Comparison of ENCODE assay signal across 8 cellular contexts in the genomic region with DNA sequence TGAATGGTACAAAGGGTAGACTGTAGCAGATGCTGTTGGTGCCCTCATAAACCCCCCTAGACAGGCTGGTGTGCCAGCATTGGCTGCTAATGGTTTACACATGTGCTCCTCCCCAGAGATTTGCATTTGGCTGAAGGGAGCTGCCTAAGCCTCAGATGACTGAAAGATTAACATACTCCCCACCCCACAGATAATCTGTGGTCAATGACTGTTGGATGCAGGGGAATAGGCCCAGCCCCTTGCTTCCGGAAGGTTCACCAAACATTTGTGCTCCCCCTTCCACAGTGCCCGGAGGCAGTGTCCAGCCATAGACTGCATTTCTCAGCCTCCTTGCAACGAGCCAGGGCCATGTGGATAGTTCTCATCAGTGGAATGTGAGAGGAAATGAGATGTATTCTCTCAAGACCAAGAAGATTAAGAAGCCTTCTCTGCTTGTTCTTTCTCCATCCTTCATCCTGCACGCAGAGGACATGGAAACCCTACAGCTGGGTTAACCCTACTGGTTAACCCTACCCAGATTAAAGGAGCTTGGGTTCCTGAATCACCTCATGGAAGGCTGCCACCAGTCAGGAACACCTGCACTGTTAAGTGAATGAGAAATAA.
A peak's percentile ranks its signal among the peaks of the same experiment; 100 is the strongest.
DNase-seq lines count a peak whose midpoint lies in the region; ATAC-seq, FAIRE-seq and TF ChIP-seq lines count a peak whose summit lies in the region.

No MANE protein-coding gene starts in this region.

- DNase-seq in D341Med (ENCODE audit: low spot score) (peak; percentile 68), astrocyte (ENCODE audit: low read depth) (peak; percentile 32), caudate nucleus (lab: John Stamatoyannopoulos, UW) (no peak), GM13977 (ENCODE audit: low spot score) (no peak)

- H3K27ac ChIP-seq in KMS-11 (peak overlapping the region; percentile 83), astrocyte (ENCODE audit: low read depth, low read length) (no peak overlapping the region), caudate nucleus (ENCODE audit: low read depth, low read length) (no peak overlapping the region), gastroesophageal sphincter (no peak overlapping the region)

- H3K27me3 Mint-ChIP-seq in astrocyte (ENCODE audit: low read depth, unreplicated experiment): peaks cover 4% of the 10 kb centered on the region
- peaks cover 9% of the 10 kb centered on the region for H3K27me3 Mint-ChIP-seq in stimulated activated memory B cell treated with anti-CD40 and anti-IgM and Interleukin-4, amounts not matched to agents 10 μg/mL and 1 μg/mL and 100 μg/mL, for 72 hours

- H3K4me3 ChIP-seq in KMS-11 (IDR thresholded peaks at IDR 0.05; ENCODE audit: insufficient read depth, low read depth, low read length): no peak overlapping the region
- H3K4me3 ChIP-seq in astrocyte (ENCODE audit: insufficient read depth, low read depth, low read length): no peak overlapping the region
- no peak overlapping the region for H3K4me3 ChIP-seq in gastroesophageal sphincter

- H4K20me1 ChIP-seq in KMS-11 (ENCODE audit: insufficient read depth): no peaks in the 10 kb centered on the region
- no peaks in the 10 kb centered on the region for H4K20me1 ChIP-seq in astrocyte (ENCODE audit: insufficient read depth, low read length)

- H3K4me2 ChIP-seq in KMS-11 (peak overlapping the region; percentile 74), astrocyte (ENCODE audit: low read length) (no peak overlapping the region)

- no peaks in the 10 kb centered on the region for H3K36me3 Mint-ChIP-seq in astrocyte (ENCODE audit: low read depth, unreplicated experiment)
- H3K36me3 Mint-ChIP-seq in stimulated activated memory B cell treated with anti-CD40 and anti-IgM and Interleukin-4, amounts not matched to agents 10 μg/mL and 1 μg/mL and 100 μg/mL, for 72 hours: no peaks in the 10 kb centered on the region

- H3K27me3 ChIP-seq in KMS-11 (ENCODE audit: insufficient read depth, low read depth) (no peaks in the 10 kb centered on the region), astrocyte (ENCODE audit: insufficient read depth, low read length) (no peaks in the 10 kb centered on the region), gastroesophageal sphincter (peaks cover 31% of the 10 kb centered on the region)

- ATAC-seq in GM21515 (IDR thresholded peaks at IDR 0.05; ENCODE audit: unreplicated experiment) (peak; percentile 84), gastroesophageal sphincter (no peak)
- peak; percentile 58 for ATAC-seq in stimulated activated memory B cell treated with anti-CD40 and anti-IgM and Interleukin-4, amounts not matched to agents 10 μg/mL and 1 μg/mL and 100 μg/mL, for 72 hours

- H2AFZ ChIP-seq in KMS-11 (ENCODE audit: low read depth): peak overlapping the region; percentile 55; the same call in 1 of the 2 replicates
- no peak overlapping the region for H2AFZ ChIP-seq in astrocyte (ENCODE audit: low read depth, low read length)

- WGBS in gastroesophageal sphincter (ENCODE audit: low coverage in 1 of 2), 2 donors: 33 to 44% methylated on average over 1 of the region's 4 CpGs

- TF ChIP-seq POLR2A in gastroesophageal sphincter (IDR thresholded peaks at IDR 0.05): no peak

- no peaks in the 10 kb centered on the region for H3K9me3 ChIP-seq in astrocyte (ENCODE audit: insufficient read depth, low read depth, low read length)
- H3K9me3 ChIP-seq in gastroesophageal sphincter: no peaks in the 10 kb centered on the region

- in situ Hi-C loops in GM13977 (cut with MboI; ENCODE audit: low pct_unique_long_range_greater_than_20kb, low sequenced_read_pairs, unreplicated experiment): no loop called here

- H3K4me3 Mint-ChIP-seq in astrocyte (ENCODE audit: unreplicated experiment): no peak overlapping the region
- no peak overlapping the region for H3K4me3 Mint-ChIP-seq in stimulated activated memory B cell treated with anti-CD40 and anti-IgM and Interleukin-4, amounts not matched to agents 10 μg/mL and 1 μg/mL and 100 μg/mL, for 72 hours

- H3K79me2 ChIP-seq in KMS-11 (ENCODE audit: insufficient read depth, low read depth): no peaks in the 10 kb centered on the region
- H3K79me2 ChIP-seq in astrocyte (ENCODE audit: insufficient read depth, low read length): no peaks in the 10 kb centered on the region

- no peak for FAIRE-seq in astrocyte (lab: Jason Lieb, UNC)

- peaks cover 60% of the 10 kb centered on the region for H3K4me1 ChIP-seq in KMS-11 (ENCODE audit: low read depth, poor library complexity, severe bottlenecking)
- H3K4me1 ChIP-seq in astrocyte (ENCODE audit: insufficient read depth, low read length): no peaks in the 10 kb centered on the region
- no peaks in the 10 kb centered on the region for H3K4me1 ChIP-seq in gastroesophageal sphincter

- no peaks in the 10 kb centered on the region for H3K4me1 Mint-ChIP-seq in astrocyte (ENCODE audit: low read depth, unreplicated experiment)
- H3K4me1 Mint-ChIP-seq in stimulated activated memory B cell treated with anti-CD40 and anti-IgM and Interleukin-4, amounts not matched to agents 10 μg/mL and 1 μg/mL and 100 μg/mL, for 72 hours: peaks cover 11% of the 10 kb centered on the region

- H3K9ac ChIP-seq in KMS-11 (peak overlapping the region; percentile 53; the same call in 1 of the 2 replicates), astrocyte (ENCODE audit: low read length) (no peak overlapping the region)

- TF ChIP-seq CTCF in KMS-11 (conservative IDR thresholded peaks at IDR 0.05; ENCODE audit: low read depth, low read length) (no peak), astrocyte (IDR thresholded peaks at IDR 0.05; ENCODE audit: insufficient read depth, low read depth, low read length) (no peak), GM13977 (IDR thresholded peaks at IDR 0.05; ENCODE audit: extremely low read depth, insufficient read depth, missing control alignments) (no peak), gastroesophageal sphincter (IDR thresholded peaks at IDR 0.05) (no peak)

- no peak overlapping the region for H3K27ac Mint-ChIP-seq in astrocyte (ENCODE audit: unreplicated experiment)
- no peak overlapping the region for H3K27ac Mint-ChIP-seq in stimulated activated memory B cell treated with anti-CD40 and anti-IgM and Interleukin-4, amounts not matched to agents 10 μg/mL and 1 μg/mL and 100 μg/mL, for 72 hours

- H3K9me3 Mint-ChIP-seq in astrocyte (ENCODE audit: unreplicated experiment): no peaks in the 10 kb centered on the region
- no peaks in the 10 kb centered on the region for H3K9me3 Mint-ChIP-seq in stimulated activated memory B cell treated with anti-CD40 and anti-IgM and Interleukin-4, amounts not matched to agents 10 μg/mL and 1 μg/mL and 100 μg/mL, for 72 hours

- no peak for TF ChIP-seq EP300 in gastroesophageal sphincter (IDR thresholded peaks at IDR 0.05)

- H3K36me3 ChIP-seq in KMS-11 (ENCODE audit: insufficient read depth): no peaks in the 10 kb centered on the region
- H3K36me3 ChIP-seq in astrocyte (ENCODE audit: insufficient read depth, low read length): no peaks in the 10 kb centered on the region
- H3K36me3 ChIP-seq in gastroesophageal sphincter: no peaks in the 10 kb centered on the region

Comparison
In these comparisons a context has a peak if more than half of its experiments do, and no peak if none do; other contexts are left out.
1. DNase-seq: peak in D341Med (single experiment) and astrocyte (single experiment); none in caudate nucleus (0 of 61) and GM13977 (single experiment).